In genomic region chr11:128627666-128628342, GRCh38 we compare ENCODE assay signal across 1 cellular context.
TF ChIP-seq lines count a peak whose summit lies in the region.

No MANE protein-coding gene starts in this region.

TF ChIP-seq in IMR-90, 13 proteins besides CTCF, POLR2A, EP300 and RAD21 (continued from another document):
- TF ChIP-seq USF2 (IDR thresholded peaks at IDR 0.05; ENCODE audit: low read depth, low read length), result no peak
- TF ChIP-seq CHD1 (IDR thresholded peaks at IDR 0.05; ENCODE audit: low read depth, low read length), result no peak
- TF ChIP-seq NFE2L2 (IDR thresholded peaks at IDR 0.05; ENCODE audit: low read depth, low read length), result no peak
- no peak for TF ChIP-seq MAZ (IDR thresholded peaks at IDR 0.05; ENCODE audit: borderline replicate concordance, low read depth, low read length)
- TF ChIP-seq RFX5 (IDR thresholded peaks at IDR 0.05; ENCODE audit: low read depth, low read length), result no peak
- no peak for TF ChIP-seq MXI1 (IDR thresholded peaks at IDR 0.05; ENCODE audit: borderline replicate concordance, low read depth, low read length)
- TF ChIP-seq CEBPB (IDR thresholded peaks at IDR 0.05; ENCODE audit: low read depth, low read length), result no peak
- no peak for TF ChIP-seq SMC3 (IDR thresholded peaks at IDR 0.05; ENCODE audit: low read depth, low read length)
- TF ChIP-seq MAFK (IDR thresholded peaks at IDR 0.05; ENCODE audit: low read depth, low read length), result no peak
- no peak for TF ChIP-seq FOS (IDR thresholded peaks at IDR 0.05; ENCODE audit: low read depth, low read length)
